Comparison of ENCODE assay signal across 18 cellular contexts in the genomic region with DNA sequence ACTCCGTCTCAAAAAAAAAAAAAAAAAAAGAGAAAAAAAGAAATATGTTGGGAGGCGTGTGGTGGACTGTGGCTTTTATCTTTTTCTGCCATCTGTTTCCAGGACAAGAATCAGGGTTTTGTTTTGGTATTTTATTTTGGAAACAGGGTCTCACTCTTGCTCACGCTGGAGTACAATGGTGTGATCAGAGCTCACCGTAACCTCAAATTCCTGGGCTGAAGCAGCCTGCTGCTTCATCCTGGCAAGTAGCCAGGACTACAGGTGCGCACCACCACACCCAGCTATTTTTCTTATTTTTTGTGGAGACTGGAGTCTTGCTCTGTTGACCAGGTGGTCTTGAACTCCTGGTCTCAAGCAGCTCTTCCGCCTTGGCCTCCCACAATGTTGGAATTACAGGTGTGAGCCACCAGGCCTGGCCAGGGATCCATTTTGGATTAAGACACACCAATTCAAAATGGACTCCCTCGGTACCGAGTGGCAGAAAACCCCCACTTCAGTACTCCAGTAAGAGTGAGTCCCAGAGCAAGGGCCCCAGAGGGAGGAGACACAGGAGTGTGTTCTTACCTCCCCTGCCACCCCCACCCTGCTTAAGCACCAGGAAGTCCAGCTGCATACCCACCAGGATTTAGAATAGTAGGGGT. TPM values are rescaled to one million over a fixed set of nuclear protein-coding genes. Genes with fewer than 3 reads are reported as not detected.
DNase-seq lines count a peak whose midpoint lies in the region; ATAC-seq, FAIRE-seq and TF ChIP-seq lines count a peak whose summit lies in the region.
"Had no signal": no experiment of that assay in that cellular context is flagged by ENCODE, and none has a peak within 500 bp of the region (broad histone marks: within the 10 kb centered on the region; RNA-seq: fewer than 3 reads in every experiment).

No MANE protein-coding gene starts in this region.

- TF ChIP-seq EP300 in GM12878 (IDR thresholded peaks at IDR 0.05; ENCODE audit: borderline replicate concordance in 1 of 2, control insufficient read depth in 1 of 2, low read depth in 2 of 2, low read length in 2 of 2) (no peak), tibial nerve (IDR thresholded peaks at IDR 0.05) (no peak)

- no peaks in the 10 kb centered on the region for H4K20me1 ChIP-seq in GM12878 (ENCODE audit: control insufficient read depth, insufficient read depth)

- H3K9me3 ChIP-seq in GM12878 (replicated peaks; ENCODE audit: control insufficient read depth, insufficient read depth, low read length): no peaks in the 10 kb centered on the region
- H3K9me3 ChIP-seq in tibial nerve: no peaks in the 10 kb centered on the region
- H3K9me3 ChIP-seq: right lobe of liver had no signal

- RAD21 ChIA-PET in GM12878 (lab: Charles Lee; ENCODE audit: unreplicated experiment): no interaction called here

- SMC1A ChIA-PET in GM12878 (lab: Charles Lee; ENCODE audit: uncharacterized antibody, unreplicated experiment): no interaction called here

- no peaks in the 10 kb centered on the region for H3K27me3 ChIP-seq in GM12878 (replicated peaks in 1 of 2; ENCODE audit: control insufficient read depth in 2 of 2, insufficient read depth in 2 of 2, low read length in 1 of 2)
- H3K27me3 ChIP-seq in layer of hippocampus (ENCODE audit: control insufficient read depth, insufficient read depth, low read length): no peaks in the 10 kb centered on the region
- no peaks in the 10 kb centered on the region for H3K27me3 ChIP-seq in tibial nerve
- H3K27me3 ChIP-seq: right lobe of liver had no signal

- in situ Hi-C loops in GM12878 (cut with MboI): no loop called here

- DNase-seq in NCI-H82 (lab: John Stamatoyannopoulos, UW): peak; percentile 11
- DNase-seq in NCI-H82 treated with DMSO at 0.1 percent for 48 hours (lab: John Stamatoyannopoulos, UW; ENCODE audit: unreplicated experiment): no peak
- DNase-seq in GM12878 (ENCODE audit: low read depth, low spot score): no peak
- no peak for DNase-seq in tibial nerve (ENCODE audit: low spot score in 2 of 2)
- DNase-seq in UCSD-AML1 (lab: John Stamatoyannopoulos, UW; ENCODE audit: unreplicated experiment): no peak
- no peak for DNase-seq in amniotic stem cell (lab: John Stamatoyannopoulos, UW)
- DNase-seq: activated CD4-positive, alpha-beta memory T cell treated with anti-CD3 and anti-CD28 coated beads, Interleukin-2, amount 10 ng/mL, durations not matched to agents 7 days and 5 days; CD4-positive, alpha-beta memory T cell; EL; immature natural killer cell; midbrain; MV-4-11; NCI-H2227 treated with DMSO at 0.1 percent for 48 hours; OCI-M1; right lobe of liver had no signal

- H3K36me3 ChIP-seq in GM12878 (ENCODE audit: control insufficient read depth in 2 of 2, insufficient read depth in 2 of 2, low read length in 1 of 2) (no peaks in the 10 kb centered on the region), tibial nerve (no peaks in the 10 kb centered on the region)
- H3K36me3 ChIP-seq: right lobe of liver had no signal

- H3K4me2 ChIP-seq in GM12878 (ENCODE audit: control insufficient read depth, insufficient read depth): no peak overlapping the region

- CTCF ChIA-PET in GM12878 (lab: Yijun Ruan, JAX): no interaction called here

- POLR2A ChIA-PET in GM12878 (lab: Charles Lee): no interaction called here

- no peak overlapping the region for H3K9ac ChIP-seq in GM12878 (ENCODE audit: control insufficient read depth, insufficient read depth, low read length)

- no peak for TF ChIP-seq RAD21 in GM12878 (IDR thresholded peaks at IDR 0.05; ENCODE audit: insufficient read depth, low read depth, low read length)

- H3K27ac ChIP-seq in GM12878 (ENCODE audit: control insufficient read depth, insufficient read depth): no peak overlapping the region
- peak overlapping the region; percentile 50 for H3K27ac ChIP-seq in layer of hippocampus (ENCODE audit: low read depth, low read length)
- peak overlapping the region in 3 of 4 donors; percentile 38 to 98 (median 79) for H3K27ac ChIP-seq in tibial nerve
- H3K27ac ChIP-seq: right lobe of liver had no signal

- TF ChIP-seq CTCF in GM12878 (IDR thresholded peaks at IDR 0.05 in 2 of 3, conservative IDR thresholded peaks at IDR 0.05 in 1 of 3; ENCODE audit: control insufficient read depth in 2 of 3, extremely low read depth in 1 of 3, insufficient read depth in 1 of 3, low read depth in 3 of 3, low read length in 3 of 3) (no peak), tibial nerve (IDR thresholded peaks at IDR 0.05) (no peak)

- intact Hi-C loops in GM12878 (cut with micrococcal nuclease; ENCODE audit: unreplicated experiment): no loop called here

- FAIRE-seq in GM12878 (lab: Jason Lieb, UNC): no peak
- FAIRE-seq: endothelial cell of umbilical vein had no signal

- WGBS in GM12878 (ENCODE audit: insufficient coverage, insufficient replicate concordance, low lambda C conversion rate, missing lambda C conversion rate): 83% methylated on average over 7 of the region's 8 CpGs
- 81 to 86% methylated on average over 8 of the region's 8 CpGs for WGBS in tibial nerve, 2 donors

- ATAC-seq in GM12878 (no peak), GM21360 (IDR thresholded peaks at IDR 0.05; ENCODE audit: unreplicated experiment) (no peak)
- ATAC-seq: right lobe of liver had no signal

- no peaks in the 10 kb centered on the region for H3K79me2 ChIP-seq in GM12878 (ENCODE audit: control insufficient read depth, insufficient read depth, low read length)

- TF ChIP-seq POLR2A in GM12878 (IDR thresholded peaks at IDR 0.05; ENCODE audit: low read depth, low read length): no peak
- TF ChIP-seq POLR2A in tibial nerve (IDR thresholded peaks at IDR 0.05): no peak

- no TSS peak for BruUV-seq in GM12878 (replicated peaks; lab: Mats Ljungman, UMichigan)

- H3K4me1 ChIP-seq in GM12878 (ENCODE audit: control insufficient read depth, insufficient read depth, low read length) (no peaks in the 10 kb centered on the region), tibial nerve (peaks cover 0 to 97% (median 29%) of the 10 kb centered on the region in 4 donors)
- H3K4me1 ChIP-seq: right lobe of liver had no signal

- H2AFZ ChIP-seq in GM12878 (ENCODE audit: control insufficient read depth, low read depth, low read length): no peak overlapping the region

- no peak overlapping the region for H3K4me3 ChIP-seq in GM12878
- no peak overlapping the region for H3K4me3 ChIP-seq in tibial nerve
- H3K4me3 ChIP-seq: right lobe of liver had no signal

TF ChIP-seq in GM12878, 131 proteins besides CTCF, POLR2A, EP300 and RAD21:
- TF ChIP-seq YY1 (IDR thresholded peaks at IDR 0.05; ENCODE audit: low read depth, low read length): 0 out of 2 replicates have a peak, but pooled peaks have one; percentile 29
- TF ChIP-seq PML (IDR thresholded peaks at IDR 0.05; ENCODE audit: low read length): no peak
- TF ChIP-seq STAT3 (IDR thresholded peaks at IDR 0.05; ENCODE audit: low read depth, low read length): no peak

RNA-seq across cellular contexts. Expression of a gene that starts 6.7 kb away (rescaled TPM):
- 1.7 and 3.9 TPM in 2 replicates for total RNA-seq in GM12878 (2013; cell fraction: nucleolus; rRNA removed)
- 2.7 and 5.0 TPM in 2 replicates for total RNA-seq in GM12878 (2014; rRNA removed)
- 3.3 and 3.4 TPM in 2 replicates for total RNA-seq in GM12878 (2014; rRNA removed; fragmentation: Illumina TruSeq; extraction: Trizol)
- total RNA-seq in GM12878 (2021): 4.3 and 4.7 TPM in 2 replicates
- 0.73 TPM for polyA plus RNA-seq in GM12878 (2011; ENCODE audit: low read depth)
- polyA plus RNA-seq in GM12878 (2011; rRNA removed): 3.4 and 3.8 TPM in 2 replicates
- polyA plus RNA-seq in GM12878 (2011; cell fraction: cytosol; rRNA removed): 1.6 and 1.9 TPM in 2 replicates
- polyA plus RNA-seq in GM12878 (2011; cell fraction: nucleus; rRNA removed): 3.7 and 4.9 TPM in 2 replicates
- polyA plus RNA-seq in GM12878 (2012): 0.80 and 1.1 TPM in 2 replicates
- 3.3 and 3.8 TPM in 2 replicates for polyA plus RNA-seq in GM12878 (2014; fragmentation: Illumina TruSeq; extraction: Trizol)
- polyA plus RNA-seq in GM12878 (2014; fragmentation: Nextera tagmentation; extraction: Ambion mirVana): under 1 TPM; 0.52 to 0.77 TPM
- 3.0 and 3.3 TPM in 2 replicates for polyA plus RNA-seq in GM12878 (2014; rRNA removed)
- 1 to 10 TPM in 1 of 2 experiments, under 1 TPM in 1; 0.52 to 1.9 TPM for polyA plus RNA-seq in GM12878 (2016; fragmentation: Nextera tagmentation; extraction: Ambion mirVana)
- 2.0 and 2.1 TPM in 2 replicates for polyA minus RNA-seq in GM12878 (2011; rRNA and poly(A)+ RNA removed)
- 0.83 and 1.7 TPM in 2 replicates for polyA minus RNA-seq in GM12878 (2011; cell fraction: cytosol; rRNA and poly(A)+ RNA removed)
- polyA minus RNA-seq in GM12878 (2011; cell fraction: nucleus; rRNA and poly(A)+ RNA removed): 0.85 and 1.5 TPM in 2 replicates
- total RNA-seq in tibial nerve: 100 to 1,000 TPM; 156 to 246 (median 186) TPM

Comparison
In these comparisons a context has a peak if more than half of its experiments do, and no peak if none do; other contexts are left out.
1. RNA of a gene that starts 6.7 kb away (total RNA-seq): 156 to 246 TPM in tibial nerve; 1.7 to 5.0 TPM in GM12878; every median in the first group is over 10 times any median in the second.